Comparison of ENCODE assay signal across 23 cellular contexts in the genomic region with DNA sequence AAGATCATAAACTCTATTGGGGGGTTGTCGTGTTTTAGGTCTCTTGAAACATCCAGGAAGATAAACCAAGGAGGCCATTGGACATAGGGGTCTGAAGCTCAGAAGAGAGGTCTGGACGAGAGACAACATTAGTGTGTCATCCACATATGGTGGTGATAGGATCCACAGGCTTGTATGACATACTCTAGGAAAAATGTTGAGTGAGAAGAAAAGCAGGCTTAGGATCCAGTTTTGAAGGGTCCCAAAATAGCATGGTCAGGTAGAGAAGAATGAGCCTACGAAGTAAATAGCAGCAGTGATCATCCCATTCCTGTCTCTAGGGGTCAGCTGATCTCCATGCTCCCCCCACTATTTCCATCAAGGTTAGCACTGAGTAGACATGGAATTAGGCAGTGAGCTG.
A peak's percentile ranks its signal among the peaks of the same experiment; 100 is the strongest.
DNase-seq lines count a peak whose midpoint lies in the region; ATAC-seq, FAIRE-seq and TF ChIP-seq lines count a peak whose summit lies in the region.
"Had no signal": no experiment of that assay in that cellular context is flagged by ENCODE, and none has a peak within 500 bp of the region (broad histone marks: within the 10 kb centered on the region; RNA-seq: fewer than 3 reads in every experiment).

No MANE protein-coding gene starts in this region.

- peak; percentile 81 for FAIRE-seq in urothelium cell line (lab: Jason Lieb, UNC)
- FAIRE-seq: G401.6, RCC 7860 had no signal

- no peaks in the 10 kb centered on the region for H3K27me3 Mint-ChIP-seq in Calu3 (ENCODE audit: unreplicated experiment)
- H3K27me3 Mint-ChIP-seq in stimulated activated naive CD8-positive, alpha-beta T cell treated with anti-CD3 and anti-CD28 coated beads, Interleukin-15, amount 100 ng/mL, for 72 hours, result no peaks in the 10 kb centered on the region

- H3K27ac Mint-ChIP-seq in Calu3 (ENCODE audit: unreplicated experiment), result peak overlapping the region; percentile 31
- no peak overlapping the region for H3K27ac Mint-ChIP-seq in stimulated activated naive CD8-positive, alpha-beta T cell treated with anti-CD3 and anti-CD28 coated beads, Interleukin-15, amount 100 ng/mL, for 72 hours
- H3K27ac Mint-ChIP-seq: IgD-negative memory B cell had no signal

- no TSS peak for BruUV-seq in Calu3 (replicated peaks; lab: Mats Ljungman, UMichigan)

- intact Hi-C loops in Calu3 (cut with micrococcal nuclease; ENCODE audit: unreplicated experiment), result no loop called here

- no peak for ATAC-seq in GM18498 (IDR thresholded peaks at IDR 0.05; ENCODE audit: unreplicated experiment)
- ATAC-seq in stimulated activated naive CD8-positive, alpha-beta T cell treated with anti-CD3 and anti-CD28 coated beads, Interleukin-15, amount 100 ng/mL, for 72 hours, result no peak

- H3K36me3 Mint-ChIP-seq in Calu3 (ENCODE audit: insufficient read depth, unreplicated experiment), result no peaks in the 10 kb centered on the region
- H3K36me3 Mint-ChIP-seq: IgD-negative memory B cell had no signal

- CTCF ChIA-PET in Calu3 (lab: Charles Lee), result no interaction called here

- H3K9me3 Mint-ChIP-seq in Calu3 (ENCODE audit: low read depth, unreplicated experiment), result peaks cover 10% of the 10 kb centered on the region
- H3K9me3 Mint-ChIP-seq in stimulated activated naive CD8-positive, alpha-beta T cell treated with anti-CD3 and anti-CD28 coated beads, Interleukin-15, amount 100 ng/mL, for 72 hours, result no peaks in the 10 kb centered on the region

- no peak for TF ChIP-seq CTCF in Calu3 (IDR thresholded peaks at IDR 0.05; ENCODE audit: unreplicated experiment)

- no peak overlapping the region for H3K4me3 Mint-ChIP-seq in Calu3 (ENCODE audit: low read depth, unreplicated experiment)
- H3K4me3 Mint-ChIP-seq in stimulated activated naive CD8-positive, alpha-beta T cell treated with anti-CD3 and anti-CD28 coated beads, Interleukin-15, amount 100 ng/mL, for 72 hours, result no peak overlapping the region
- H3K4me3 Mint-ChIP-seq: IgD-negative memory B cell had no signal

- DNase-seq in Calu3, result no peak
- DNase-seq in M059J (ENCODE audit: low read depth), result peak; percentile 14
- peak; percentile 11 for DNase-seq in dedifferentiated amniotic fluid mesenchymal stem cell (ENCODE audit: extremely low spot score)
- DNase-seq in urothelium cell line (ENCODE audit: low spot score), result no peak
- no peak for DNase-seq in NCI-H2029 treated with DMSO at 0.1 percent for 48 hours (lab: John Stamatoyannopoulos, UW)
- no peak for DNase-seq in stimulated activated naive CD8-positive, alpha-beta T cell treated with anti-CD3 and anti-CD28 coated beads, Interleukin-15, amount 100 ng/mL, for 72 hours
- DNase-seq: AML-193; DMS 273 treated with DMSO at 0.1 percent for 48 hours; H7; Karpas-422; MM.1S; NCI-H1092 treated with DMSO at 0.1 percent for 48 hours; NCI-H146; NCI-H2081; NCI-H2171 treated with DMSO at 0.1 percent for 48 hours; NCI-H446; NCI-H526 treated with DMSO at 0.1 percent for 48 hours; NK-92 treated with Interleukin-12 subunit alpha and Interleukin-12 subunit beta, amount 100 ng/mL, for 24 hours; SHP77 had no signal

- H3K4me1 Mint-ChIP-seq in Calu3 (ENCODE audit: low read depth, unreplicated experiment), result peaks cover 16% of the 10 kb centered on the region
- no peaks in the 10 kb centered on the region for H3K4me1 Mint-ChIP-seq in stimulated activated naive CD8-positive, alpha-beta T cell treated with anti-CD3 and anti-CD28 coated beads, Interleukin-15, amount 100 ng/mL, for 72 hours
- H3K4me1 Mint-ChIP-seq: IgD-negative memory B cell had no signal

Comparison
In these comparisons a context has a peak if more than half of its experiments do, and no peak if none do; other contexts are left out.
1. DNase-seq: peak in M059J (single experiment) and dedifferentiated amniotic fluid mesenchymal stem cell (single experiment); none in Calu3 (single experiment), urothelium cell line (single experiment), NCI-H2029 treated with DMSO at 0.1 percent for 48 hours (single experiment) and stimulated activated naive CD8-positive, alpha-beta T cell treated with anti-CD3 and anti-CD28 coated beads, Interleukin-15, amount 100 ng/mL, for 72 hours (0 of 2).